10 cellular contexts compared by ENCODE assay signal in the genomic region with DNA sequence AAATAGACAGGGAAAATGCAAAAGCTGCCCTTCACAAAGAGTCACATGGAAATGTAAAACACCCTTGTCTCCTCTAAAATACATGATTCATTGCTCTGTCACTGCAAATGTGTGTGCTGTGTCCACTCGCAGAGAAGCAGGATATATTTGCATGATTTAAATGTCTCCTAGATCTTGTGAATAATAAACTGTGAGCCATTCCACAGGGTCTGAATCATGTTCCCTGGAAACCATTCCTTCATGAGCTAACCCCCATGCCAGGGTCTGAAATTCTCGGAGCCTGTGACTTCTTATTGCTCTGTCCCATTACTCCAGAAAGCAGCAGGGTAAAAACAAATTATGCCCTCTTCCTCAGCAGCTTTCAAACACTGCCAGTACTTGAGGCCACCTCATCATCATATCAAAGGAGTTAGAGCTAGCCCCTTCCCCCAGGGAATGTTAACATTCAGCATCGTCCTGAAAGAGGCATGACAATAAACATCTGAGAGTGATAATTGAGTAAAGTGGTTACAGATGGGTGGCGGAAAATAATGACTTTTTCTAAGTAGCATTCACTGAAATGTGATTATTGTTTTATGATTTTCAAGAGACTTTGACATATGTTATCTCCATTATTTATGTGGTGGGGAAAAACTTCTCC. TPM values are rescaled to one million over a fixed set of nuclear protein-coding genes. Genes with fewer than 3 reads are reported as not detected.
DNase-seq lines count a peak whose midpoint lies in the region; ATAC-seq and TF ChIP-seq lines count a peak whose summit lies in the region.
"Had no signal": no experiment of that assay in that cellular context is flagged by ENCODE, and none has a peak within 500 bp of the region (broad histone marks: within the 10 kb centered on the region; RNA-seq: fewer than 3 reads in every experiment).

No MANE protein-coding gene starts in this region.

- H3K36me3 ChIP-seq in CD4-positive, alpha-beta memory T cell (ENCODE audit: insufficient read depth, low read length): no peaks in the 10 kb centered on the region

- H3K36me3 Mint-ChIP-seq in chondrocyte (ENCODE audit: low read depth) (peaks cover 2% of the 10 kb centered on the region), CD14-positive monocyte (no peaks in the 10 kb centered on the region), endothelial cell (ENCODE audit: low read depth, unreplicated experiment) (no peaks in the 10 kb centered on the region)
- H3K36me3 Mint-ChIP-seq in effector memory CD8-positive, alpha-beta T cell (ENCODE audit: insufficient read depth): no peaks in the 10 kb centered on the region
- H3K36me3 Mint-ChIP-seq in CD4-positive, alpha-beta memory T cell: no peaks in the 10 kb centered on the region
- H3K36me3 Mint-ChIP-seq: activated naive CD8-positive, alpha-beta T cell; naive thymus-derived CD4-positive, alpha-beta T cell had no signal

- H3K27ac Mint-ChIP-seq in chondrocyte (ENCODE audit: unreplicated experiment) (peak overlapping the region; percentile 98), CD14-positive monocyte (no peak overlapping the region), endothelial cell (ENCODE audit: unreplicated experiment) (no peak overlapping the region)
- H3K27ac Mint-ChIP-seq in effector memory CD8-positive, alpha-beta T cell: no peak overlapping the region
- no peak overlapping the region for H3K27ac Mint-ChIP-seq in CD4-positive, alpha-beta memory T cell
- H3K27ac Mint-ChIP-seq: activated naive CD8-positive, alpha-beta T cell; naive thymus-derived CD4-positive, alpha-beta T cell had no signal

- H3K4me3 ChIP-seq in CD4-positive, alpha-beta memory T cell (ENCODE audit: low read length in 2 of 2): no peak overlapping the region

- H3K4me1 ChIP-seq in CD4-positive, alpha-beta memory T cell (ENCODE audit: insufficient read depth, low read length): no peaks in the 10 kb centered on the region

- H3K4me3 Mint-ChIP-seq in chondrocyte (ENCODE audit: unreplicated experiment) (peak overlapping the region; percentile 35), CD14-positive monocyte (no peak overlapping the region), endothelial cell (ENCODE audit: unreplicated experiment) (no peak overlapping the region)
- no peak overlapping the region for H3K4me3 Mint-ChIP-seq in effector memory CD8-positive, alpha-beta T cell
- no peak overlapping the region for H3K4me3 Mint-ChIP-seq in CD4-positive, alpha-beta memory T cell
- H3K4me3 Mint-ChIP-seq: activated naive CD8-positive, alpha-beta T cell; naive thymus-derived CD4-positive, alpha-beta T cell had no signal

- intact Hi-C loops in CD14-positive monocyte (cut with micrococcal nuclease): no loop called here
- intact Hi-C loops in CD4-positive, alpha-beta memory T cell (cut with micrococcal nuclease): no loop called here

- CTCF ChIA-PET in CD4-positive, alpha-beta memory T cell (lab: Charles Lee; ENCODE audit: partially characterized antibody): no interaction called here

- H3K4me1 Mint-ChIP-seq in chondrocyte (ENCODE audit: low read depth): peaks cover 18% of the 10 kb centered on the region
- H3K4me1 Mint-ChIP-seq in CD14-positive monocyte: no peaks in the 10 kb centered on the region
- H3K4me1 Mint-ChIP-seq in effector memory CD8-positive, alpha-beta T cell (ENCODE audit: low read depth in 2 of 2): no peaks in the 10 kb centered on the region
- no peaks in the 10 kb centered on the region for H3K4me1 Mint-ChIP-seq in CD4-positive, alpha-beta memory T cell
- H3K4me1 Mint-ChIP-seq in endothelial cell (ENCODE audit: unreplicated experiment): no peaks in the 10 kb centered on the region

- TF ChIP-seq CTCF in chondrocyte (IDR thresholded peaks at IDR 0.05): no peak
- no peak for TF ChIP-seq CTCF in CD14-positive monocyte (IDR thresholded peaks at IDR 0.05)
- TF ChIP-seq CTCF in endothelial cell (IDR thresholded peaks at IDR 0.05; ENCODE audit: unreplicated experiment): no peak

- no peaks in the 10 kb centered on the region for H3K27me3 Mint-ChIP-seq in chondrocyte (ENCODE audit: low read depth)
- peaks cover 13 to 34% (median 18%) of the 10 kb centered on the region in 3 donors for H3K27me3 Mint-ChIP-seq in CD14-positive monocyte (ENCODE audit: low read depth in 3 of 3)
- H3K27me3 Mint-ChIP-seq in effector memory CD8-positive, alpha-beta T cell: peaks cover 43 to 45% of the 10 kb centered on the region in 2 donors
- H3K27me3 Mint-ChIP-seq in CD4-positive, alpha-beta memory T cell: peaks cover 9 to 20% of the 10 kb centered on the region in 2 donors
- no peaks in the 10 kb centered on the region for H3K27me3 Mint-ChIP-seq in endothelial cell (ENCODE audit: unreplicated experiment)

- no peaks in the 10 kb centered on the region for H3K9me3 ChIP-seq in CD4-positive, alpha-beta memory T cell (ENCODE audit: control insufficient read depth in 1 of 2, low read length in 2 of 2)

- POLR2A ChIA-PET in CD4-positive, alpha-beta memory T cell (lab: Charles Lee; ENCODE audit: partially characterized antibody): no interaction called here

- H3K27me3 ChIP-seq in CD4-positive, alpha-beta memory T cell (ENCODE audit: insufficient read depth, low read length): peaks cover 4% of the 10 kb centered on the region

- no peak overlapping the region for H3K27ac ChIP-seq in CD4-positive, alpha-beta memory T cell (ENCODE audit: low read depth, low read length)

- ATAC-seq in effector memory CD8-positive, alpha-beta T cell (replicated peaks): no peak
- ATAC-seq: naive thymus-derived CD4-positive, alpha-beta T cell had no signal

- DNase-seq in EH (ENCODE audit: low read depth) (peak; percentile 97), NCI-H2107 (lab: John Stamatoyannopoulos, UW) (peak; percentile 82), chondrocyte (ENCODE audit: low spot score) (no peak), midbrain (lab: John Stamatoyannopoulos, UW) (peak; percentile 19), CD14-positive monocyte (ENCODE audit: low spot score) (no peak), endothelial cell (ENCODE audit: low spot score) (no peak)
- DNase-seq in effector memory CD8-positive, alpha-beta T cell: no peak
- DNase-seq in CD4-positive, alpha-beta memory T cell: no peak
- DNase-seq: naive thymus-derived CD4-positive, alpha-beta T cell had no signal

- peaks cover 8% of the 10 kb centered on the region for H3K9me3 Mint-ChIP-seq in chondrocyte (ENCODE audit: low read depth)
- H3K9me3 Mint-ChIP-seq in CD14-positive monocyte: peaks cover 0 to 9% (median 6%) of the 10 kb centered on the region in 7 donors
- no peaks in the 10 kb centered on the region for H3K9me3 Mint-ChIP-seq in effector memory CD8-positive, alpha-beta T cell
- H3K9me3 Mint-ChIP-seq in CD4-positive, alpha-beta memory T cell: peaks cover 0 to 4% (median 0%) of the 10 kb centered on the region in 8 donors
- no peaks in the 10 kb centered on the region for H3K9me3 Mint-ChIP-seq in endothelial cell (ENCODE audit: unreplicated experiment)

RNA-seq across cellular contexts. Expression of a gene that starts 11.7 kb away (rescaled TPM):
- total RNA-seq in chondrocyte (not detected in 3 replicates), endothelial cell (ENCODE audit: unreplicated experiment) (0.10 TPM)
- not detected for polyA plus RNA-seq in CD14-positive monocyte
- not detected for total RNA-seq in CD4-positive, alpha-beta memory T cell
- not detected for polyA plus RNA-seq in CD4-positive, alpha-beta memory T cell
- total RNA-seq: naive thymus-derived CD4-positive, alpha-beta T cell had no signal
- polyA plus RNA-seq: naive thymus-derived CD4-positive, alpha-beta T cell had no signal

Comparison
In these comparisons a context has a peak if more than half of its experiments do, and no peak if none do; other contexts are left out.
1. DNase-seq: peak in EH (single experiment), NCI-H2107 (single experiment) and midbrain (single experiment); none in chondrocyte (single experiment), CD14-positive monocyte (single experiment), effector memory CD8-positive, alpha-beta T cell (0 of 3), CD4-positive, alpha-beta memory T cell (0 of 5) and endothelial cell (single experiment).